13 cellular contexts compared by ENCODE assay signal in the genomic region with DNA sequence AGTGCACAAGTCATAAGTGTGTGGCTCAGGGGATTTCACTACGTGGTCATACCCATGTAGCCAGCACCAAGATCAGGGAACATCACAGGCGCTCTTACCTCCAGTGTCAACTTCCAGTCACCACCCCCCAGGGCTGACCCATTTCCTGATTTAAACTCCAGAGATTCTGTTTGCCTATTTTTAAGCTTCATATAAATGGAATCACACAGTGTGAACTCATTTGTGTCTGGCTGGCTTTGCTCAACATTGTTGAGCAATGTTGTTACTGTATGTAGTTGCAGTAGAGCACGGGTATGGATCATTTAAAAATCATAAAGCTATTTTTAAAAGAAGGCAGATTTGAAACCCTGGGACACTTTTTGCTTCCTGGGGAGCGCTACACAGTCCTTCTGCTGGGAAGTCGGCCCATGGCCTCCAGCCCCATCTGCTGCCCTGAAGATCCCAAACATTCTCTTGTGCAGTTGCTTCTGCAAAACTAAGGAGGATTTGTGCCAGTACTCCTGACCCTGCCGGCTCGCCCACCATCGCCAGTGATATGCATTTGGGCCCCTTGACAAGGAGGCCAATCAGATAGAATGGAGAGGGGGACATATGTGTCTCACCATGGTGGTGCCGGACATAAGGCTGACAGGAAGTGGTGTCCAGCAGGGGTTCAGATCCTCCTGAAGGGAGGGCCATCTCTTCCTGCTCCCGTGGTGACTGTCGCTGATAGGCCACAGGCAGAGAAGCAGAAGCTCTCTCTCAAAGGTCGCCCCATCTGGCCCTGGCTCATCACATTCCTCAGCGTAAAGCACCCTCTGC. TPM values are rescaled to one million over a fixed set of nuclear protein-coding genes. Genes with fewer than 3 reads are reported as not detected.
DNase-seq lines count a peak whose midpoint lies in the region; ATAC-seq, FAIRE-seq and TF ChIP-seq lines count a peak whose summit lies in the region.
"Had no signal": no experiment of that assay in that cellular context is flagged by ENCODE, and none has a peak within 500 bp of the region (broad histone marks: within the 10 kb centered on the region; RNA-seq: fewer than 3 reads in every experiment).

No MANE protein-coding gene starts in this region.

- peak; percentile 40 for FAIRE-seq in K562 (lab: Jason Lieb, UNC)

- POLR2A ChIA-PET in K562 (lab: Yijun Ruan, JAX) (interaction anchor here (1.1 to 1.8 kb wide), 4 partner anchors 8 to 91 kb away, joined by 3 to 9 read pairs (median 6); no protein-coding TSS in a partner anchor), A673 (lab: Charles Lee; ENCODE audit: low non-redundant PET) (no interaction called here)

- no peak overlapping the region for H3K27ac Mint-ChIP-seq in activated CD8-positive, alpha-beta memory T cell treated with anti-CD3 and anti-CD28 coated beads, Interleukin-2, amount 10 ng/mL, durations not matched to agents 7 days and 5 days

- 0 out of 4 replicates have a peak overlapping the region, but pooled peaks of 1 of the 2 experiments have one; percentile 64 for H3K9ac ChIP-seq in K562 (ENCODE audit: insufficient read depth in 1 of 2, low read depth in 2 of 2, low read length in 2 of 2)

- no peaks in the 10 kb centered on the region for H3K79me2 ChIP-seq in K562 (ENCODE audit: control insufficient read depth, insufficient read depth, low read length)

- ATAC-seq in activated CD8-positive, alpha-beta memory T cell treated with anti-CD3 and anti-CD28 coated beads, Interleukin-2, amount 10 ng/mL, durations not matched to agents 7 days and 5 days, result no peak
- ATAC-seq in K562, result peak; percentile 71
- peak; percentile 25 for ATAC-seq in left lung
- no peak for ATAC-seq in GM18873 (IDR thresholded peaks at IDR 0.05; ENCODE audit: low FRiP score, unreplicated experiment)
- no peak for ATAC-seq in activated CD4-positive, CD25-positive, alpha-beta regulatory T cell treated with anti-CD3 and anti-CD28 coated beads, Interleukin-2, amount 50 U/mL, for 24 hours
- ATAC-seq in GM21723 (IDR thresholded peaks at IDR 0.05; ENCODE audit: unreplicated experiment), result no peak
- ATAC-seq: esophagus mucosa had no signal

- H3K4me1 Mint-ChIP-seq in activated CD8-positive, alpha-beta memory T cell treated with anti-CD3 and anti-CD28 coated beads, Interleukin-2, amount 10 ng/mL, durations not matched to agents 7 days and 5 days, result no peaks in the 10 kb centered on the region

- no peak for TF ChIP-seq EP300 in K562 (IDR thresholded peaks at IDR 0.05; ENCODE audit: low read length)

- H2AFZ ChIP-seq in K562 (ENCODE audit: low read depth, low read length), result peak overlapping the region; percentile 98

- no peak overlapping the region for H3K4me3 ChIP-seq in K562
- H3K4me3 ChIP-seq in left lung, result no peak overlapping the region
- no peak overlapping the region for H3K4me3 ChIP-seq in A673 (ENCODE audit: low read depth, low read length, poor library complexity, severe bottlenecking)

- no peak overlapping the region for H3K4me3 Mint-ChIP-seq in activated CD8-positive, alpha-beta memory T cell treated with anti-CD3 and anti-CD28 coated beads, Interleukin-2, amount 10 ng/mL, durations not matched to agents 7 days and 5 days

- H3K9me3 Mint-ChIP-seq in activated CD8-positive, alpha-beta memory T cell treated with anti-CD3 and anti-CD28 coated beads, Interleukin-2, amount 10 ng/mL, durations not matched to agents 7 days and 5 days (ENCODE audit: low read depth), result no peaks in the 10 kb centered on the region

- peak; percentile 37 for DNase-seq in activated CD8-positive, alpha-beta memory T cell treated with anti-CD3 and anti-CD28 coated beads for 24 hours
- DNase-seq in activated CD8-positive, alpha-beta memory T cell treated with anti-CD3 and anti-CD28 coated beads, Interleukin-2, amount 10 ng/mL, durations not matched to agents 7 days and 5 days, result no peak
- peak; percentile 34 to 54 (median 48) for DNase-seq in K562 (ENCODE audit: extremely low read depth in 1 of 4, low spot score in 3 of 4)
- no peak for DNase-seq in left lung
- DNase-seq in A673 (ENCODE audit: low spot score), result no peak
- DNase-seq: ACHN, mammary epithelial cell had no signal

- peaks cover 32 to 41% of the 10 kb centered on the region in 2 experiments for H3K4me1 ChIP-seq in K562 (replicated peaks in 1 of 2; ENCODE audit: control insufficient read depth in 2 of 2, insufficient read depth in 2 of 2, low read length in 2 of 2)
- H3K4me1 ChIP-seq in left lung, result peaks cover 6 to 58% of the 10 kb centered on the region in 2 donors
- no peaks in the 10 kb centered on the region for H3K4me1 ChIP-seq in A673 (ENCODE audit: insufficient read depth, low read length, poor library complexity, severe bottlenecking)

- H3K27ac ChIP-seq in K562 (ENCODE audit: extremely low read depth, low read depth, low read length), result peak overlapping the region; percentile 45; the same call in 2 of the 3 replicates
- peak overlapping the region; percentile 70 to 72 for H3K27ac ChIP-seq in left lung
- no peak overlapping the region for H3K27ac ChIP-seq in A673 (ENCODE audit: low read depth, low read length, poor library complexity, severe bottlenecking)

- TF ChIP-seq POLR2A in K562 (conservative IDR thresholded peaks at IDR 0.05), result no peak

- H3K27me3 Mint-ChIP-seq in activated CD8-positive, alpha-beta memory T cell treated with anti-CD3 and anti-CD28 coated beads, Interleukin-2, amount 10 ng/mL, durations not matched to agents 7 days and 5 days, result peaks cover 27% of the 10 kb centered on the region

- no peaks in the 10 kb centered on the region for H3K36me3 ChIP-seq in K562 (ENCODE audit: control insufficient read depth, insufficient read depth, low read length)
- no peaks in the 10 kb centered on the region for H3K36me3 ChIP-seq in left lung
- no peaks in the 10 kb centered on the region for H3K36me3 ChIP-seq in A673 (ENCODE audit: insufficient read depth, low read length, poor library complexity, severe bottlenecking)

- TF ChIP-seq RAD21 in K562 (CRISPR knock-in tag; conservative IDR thresholded peaks at IDR 0.05 in 1 of 2, IDR thresholded peaks at IDR 0.05 in 1 of 2), result no peak

- no TSS peak for BruUV-seq in K562 (replicated peaks; lab: Mats Ljungman, UMichigan)
- BruUV-seq in A673 (replicated peaks; lab: Mats Ljungman, UMichigan), result no TSS peak

- TF ChIP-seq CTCF in K562 (IDR thresholded peaks at IDR 0.05 in 2 of 3, conservative IDR thresholded peaks at IDR 0.05 in 1 of 3; ENCODE audit: insufficient read depth in 2 of 3, low read depth in 1 of 3, low read length in 3 of 3) (no peak), left lung (IDR thresholded peaks at IDR 0.05) (no peak), A673 (conservative IDR thresholded peaks at IDR 0.05; ENCODE audit: low read depth, low read length) (no peak)

- in situ Hi-C loops in K562 (cut with MboI), result no loop called here

- H4K20me1 ChIP-seq in K562 (replicated peaks; ENCODE audit: control insufficient read depth, insufficient read depth, low read length), result no peaks in the 10 kb centered on the region

- intact Hi-C loops in K562 (cut with micrococcal nuclease) (no loop called here), left lung (cut with DNase I) (no loop called here), A673 (cut with micrococcal nuclease; ENCODE audit: unreplicated experiment) (no loop called here)

- WGBS in K562 (ENCODE audit: insufficient coverage, low coverage, missing lambda C conversion rate), result 52% methylated on average over 12 of the region's 13 CpGs

- peaks cover 4% of the 10 kb centered on the region for H3K9me3 ChIP-seq in K562 (replicated peaks; ENCODE audit: control insufficient read depth, insufficient read depth, low read depth, low read length)
- H3K9me3 ChIP-seq in left lung, result peaks cover 0 to 2% of the 10 kb centered on the region in 2 donors
- no peaks in the 10 kb centered on the region for H3K9me3 ChIP-seq in A673 (ENCODE audit: low read depth, low read length, poor library complexity, severe bottlenecking)

- H3K9me1 ChIP-seq in K562 (ENCODE audit: control insufficient read depth, insufficient read depth, low read length), result no peaks in the 10 kb centered on the region

- H3K4me2 ChIP-seq in K562 (ENCODE audit: insufficient read depth, low read length), result peak overlapping the region; percentile 35; the same call in 1 of the 2 replicates

- H3K36me3 Mint-ChIP-seq in activated CD8-positive, alpha-beta memory T cell treated with anti-CD3 and anti-CD28 coated beads, Interleukin-2, amount 10 ng/mL, durations not matched to agents 7 days and 5 days, result no peaks in the 10 kb centered on the region

- CTCF ChIA-PET in activated CD8-positive, alpha-beta memory T cell treated with anti-CD3 and anti-CD28 coated beads, Interleukin-2, amount 10 ng/mL, durations not matched to agents 7 days and 5 days (lab: Charles Lee), result interaction anchor here (0.8 to 2.9 kb wide), 3 partner anchors 8 to 24 kb away, joined by 3 to 10 read pairs (median 4); no protein-coding TSS in a partner anchor
- CTCF ChIA-PET in K562 (lab: Yijun Ruan, JAX; ENCODE audit: low intra/inter-chr PET ratio) (no interaction called here), A673 (lab: Charles Lee) (no interaction called here)

- no peaks in the 10 kb centered on the region for H3K27me3 ChIP-seq in K562 (ENCODE audit: control insufficient read depth in 2 of 2, insufficient read depth in 2 of 2, low read length in 2 of 2)
- peaks cover 0 to 16% of the 10 kb centered on the region in 2 donors for H3K27me3 ChIP-seq in left lung
- peaks cover 5% of the 10 kb centered on the region for H3K27me3 ChIP-seq in A673 (replicated peaks; ENCODE audit: insufficient read depth, low read depth, low read length, poor library complexity)

RNA-seq across cellular contexts. Expression of a gene that starts 13.3 kb away (rescaled TPM):
- not detected for total RNA-seq in activated CD8-positive, alpha-beta memory T cell treated with anti-CD3 and anti-CD28 coated beads, Interleukin-2, amount 10 ng/mL, durations not matched to agents 7 days and 5 days
- total RNA-seq in K562 (2011; cell fraction: chromatin; rRNA removed; ENCODE audit: low replicate concordance), result not detected in 2 replicates
- not detected in 2 replicates for total RNA-seq in K562 (2011; cell fraction: nucleolus; rRNA removed)
- total RNA-seq in K562 (2011; cell fraction: nucleoplasm; rRNA removed), result not detected in 2 replicates
- total RNA-seq in K562 (2014; rRNA removed) (not detected in 2 replicates), K562 (2014; rRNA removed; fragmentation: Illumina TruSeq; extraction: Trizol) (not detected in 2 replicates), K562 (2015; rRNA removed; fragmentation: Illumina TruSeq; extraction: Trizol) (not detected in 2 replicates), K562 (2021) (not detected in 2 replicates), left lung (under 1 TPM in 1 of 2 donors, not detected in 1; 0.24 TPM), A673 (2021) (not detected in 2 replicates)
- polyA plus RNA-seq in K562 (2011; rRNA removed) (not detected in 2 replicates), K562 (2014; fragmentation: Illumina TruSeq; extraction: Trizol) (not detected in 2 replicates), K562 (2014; fragmentation: Nextera tagmentation; extraction: Ambion mirVana) (not detected), K562 (2014; rRNA removed) (not detected in 2 replicates)
- not detected in 2 replicates for polyA plus RNA-seq in K562 (2011; cell fraction: cytosol; rRNA removed)
- not detected in 2 replicates for polyA plus RNA-seq in K562 (2011; cell fraction: nucleus; rRNA removed)
- not detected in 2 replicates for polyA plus RNA-seq in K562 (2012)
- not detected in 2 replicates for polyA minus RNA-seq in K562 (2011; rRNA and poly(A)+ RNA removed)
- polyA minus RNA-seq in K562 (2011; cell fraction: cytosol; rRNA and poly(A)+ RNA removed), result not detected in 2 replicates
- not detected in 2 replicates for polyA minus RNA-seq in K562 (2011; cell fraction: nucleus; rRNA and poly(A)+ RNA removed)
- total RNA-seq: activated CD8-positive, alpha-beta memory T cell treated with anti-CD3 and anti-CD28 coated beads for 36 hours; esophagus mucosa; mammary epithelial cell; SK-MEL-5 had no signal
- polyA plus RNA-seq: mammary epithelial cell had no signal

RNA-seq across cellular contexts. Expression of a gene that starts 18.3 kb away (rescaled TPM):
- not detected for total RNA-seq in activated CD8-positive, alpha-beta memory T cell treated with anti-CD3 and anti-CD28 coated beads, Interleukin-2, amount 10 ng/mL, durations not matched to agents 7 days and 5 days
- total RNA-seq in K562 (2011; cell fraction: chromatin; rRNA removed; ENCODE audit: low replicate concordance), result not detected in 2 replicates
- not detected in 2 replicates for total RNA-seq in K562 (2011; cell fraction: nucleolus; rRNA removed)
- not detected in 2 replicates for total RNA-seq in K562 (2011; cell fraction: nucleoplasm; rRNA removed)
- total RNA-seq in K562 (2014; rRNA removed), result not detected in 2 replicates
- total RNA-seq in K562 (2014; rRNA removed; fragmentation: Illumina TruSeq; extraction: Trizol), result not detected in 2 replicates
- not detected in 2 replicates for total RNA-seq in K562 (2015; rRNA removed; fragmentation: Illumina TruSeq; extraction: Trizol)
- total RNA-seq in K562 (2021), result not detected in 2 replicates
- not detected in 2 replicates for polyA plus RNA-seq in K562 (2011; rRNA removed)
- polyA plus RNA-seq in K562 (2011; cell fraction: cytosol; rRNA removed), result 0.01 TPM in 1 of 2 replicates, not detected in the other
- polyA plus RNA-seq in K562 (2011; cell fraction: nucleus; rRNA removed), result not detected in 2 replicates
- not detected in 2 replicates for polyA plus RNA-seq in K562 (2012)
- not detected in 2 replicates for polyA plus RNA-seq in K562 (2014; fragmentation: Illumina TruSeq; extraction: Trizol)
- polyA plus RNA-seq in K562 (2014; fragmentation: Nextera tagmentation; extraction: Ambion mirVana), result not detected
- polyA plus RNA-seq in K562 (2014; rRNA removed), result not detected in 2 replicates
- not detected in 2 replicates for polyA minus RNA-seq in K562 (2011; rRNA and poly(A)+ RNA removed)
- polyA minus RNA-seq in K562 (2011; cell fraction: cytosol; rRNA and poly(A)+ RNA removed), result not detected in 2 replicates
- polyA minus RNA-seq in K562 (2011; cell fraction: nucleus; rRNA and poly(A)+ RNA removed), result not detected in 2 replicates
- total RNA-seq in left lung, result under 1 TPM; 0.03 to 0.18 TPM
- total RNA-seq in A673 (2021), result not detected in 2 replicates
- total RNA-seq: activated CD8-positive, alpha-beta memory T cell treated with anti-CD3 and anti-CD28 coated beads for 36 hours; esophagus mucosa; mammary epithelial cell; SK-MEL-5 had no signal
- polyA plus RNA-seq: mammary epithelial cell had no signal

RNA-seq across cellular contexts. Expression of a gene that starts 34.8 kb away (rescaled TPM):
- total RNA-seq in activated CD8-positive, alpha-beta memory T cell treated with anti-CD3 and anti-CD28 coated beads, Interleukin-2, amount 10 ng/mL, durations not matched to agents 7 days and 5 days, result 100 to 1,000 TPM; 281 to 327 TPM
- 156 and 209 TPM in 2 replicates for total RNA-seq in K562 (2011; cell fraction: chromatin; rRNA removed; ENCODE audit: low replicate concordance)
- 99.9 and 110 TPM in 2 replicates for total RNA-seq in K562 (2011; cell fraction: nucleolus; rRNA removed)
- 185 and 322 TPM in 2 replicates for total RNA-seq in K562 (2011; cell fraction: nucleoplasm; rRNA removed)
- total RNA-seq in K562 (2014; rRNA removed) (289 and 378 TPM in 2 replicates), K562 (2014; rRNA removed; fragmentation: Illumina TruSeq; extraction: Trizol) (193 and 194 TPM in 2 replicates), K562 (2015; rRNA removed; fragmentation: Illumina TruSeq; extraction: Trizol) (232 and 234 TPM in 2 replicates), K562 (2021) (211 and 235 TPM in 2 replicates), left lung (100 to 1,000 TPM; 183 to 309 TPM), A673 (2021) (259 and 264 TPM in 2 replicates)
- polyA plus RNA-seq in K562 (2011; rRNA removed) (134 and 150 TPM in 2 replicates), K562 (2014; fragmentation: Illumina TruSeq; extraction: Trizol) (244 and 259 TPM in 2 replicates), K562 (2014; fragmentation: Nextera tagmentation; extraction: Ambion mirVana) (10 to 100 TPM; 44.9 to 52.0 TPM), K562 (2014; rRNA removed) (184 and 205 TPM in 2 replicates)
- 96.8 and 139 TPM in 2 replicates for polyA plus RNA-seq in K562 (2011; cell fraction: cytosol; rRNA removed)
- 246 and 303 TPM in 2 replicates for polyA plus RNA-seq in K562 (2011; cell fraction: nucleus; rRNA removed)
- polyA plus RNA-seq in K562 (2012), result 208 and 210 TPM in 2 replicates
- polyA minus RNA-seq in K562 (2011; rRNA and poly(A)+ RNA removed), result 117 and 121 TPM in 2 replicates
- polyA minus RNA-seq in K562 (2011; cell fraction: cytosol; rRNA and poly(A)+ RNA removed), result 72.7 and 77.6 TPM in 2 replicates
- polyA minus RNA-seq in K562 (2011; cell fraction: nucleus; rRNA and poly(A)+ RNA removed), result 133 and 180 TPM in 2 replicates

Comparison
In these comparisons a context has a peak if more than half of its experiments do, and no peak if none do; other contexts are left out.
1. DNase-seq: peak in activated CD8-positive, alpha-beta memory T cell treated with anti-CD3 and anti-CD28 coated beads for 24 hours (single experiment) and K562 (4 of 4); none in activated CD8-positive, alpha-beta memory T cell treated with anti-CD3 and anti-CD28 coated beads, Interleukin-2, amount 10 ng/mL, durations not matched to agents 7 days and 5 days (single experiment), left lung (0 of 2) and A673 (single experiment).
2. ATAC-seq: peak in K562 (single experiment) and left lung (single experiment); none in activated CD8-positive, alpha-beta memory T cell treated with anti-CD3 and anti-CD28 coated beads, Interleukin-2, amount 10 ng/mL, durations not matched to agents 7 days and 5 days (single experiment), GM18873 (single experiment), activated CD4-positive, CD25-positive, alpha-beta regulatory T cell treated with anti-CD3 and anti-CD28 coated beads, Interleukin-2, amount 50 U/mL, for 24 hours (0 of 2) and GM21723 (single experiment).